ENCODE assay signal across 8 cellular contexts in the genomic region with DNA sequence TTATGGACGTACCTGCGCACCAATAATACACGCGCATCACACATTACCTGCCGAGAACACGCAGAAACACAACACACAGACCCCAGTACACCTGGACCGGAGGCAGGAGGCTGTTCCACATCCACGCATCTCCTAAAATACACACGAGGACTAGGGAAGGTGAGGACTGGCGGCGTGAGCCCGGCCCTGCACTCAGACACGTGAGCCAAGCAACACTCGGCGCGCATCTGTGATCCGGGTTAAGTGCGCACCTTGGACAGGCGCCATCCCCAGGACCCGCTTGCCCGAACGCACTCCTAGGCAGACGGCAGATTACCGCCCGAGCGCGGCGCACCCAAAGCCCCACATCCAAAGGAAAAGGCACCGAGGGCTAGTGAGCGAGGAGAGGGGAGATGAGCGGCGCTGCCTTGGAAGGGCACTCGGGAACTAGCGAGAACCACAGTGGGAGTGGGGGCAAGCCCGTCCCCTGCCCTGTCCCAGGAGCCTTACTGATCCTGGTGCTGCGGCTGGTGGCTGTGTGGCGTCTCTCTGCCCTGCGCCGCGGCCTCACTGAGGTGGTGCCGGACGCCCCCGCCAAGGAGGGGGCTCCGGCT. TPM values are rescaled to one million over a fixed set of nuclear protein-coding genes. Genes with fewer than 3 reads are reported as not detected.
A peak's percentile ranks its signal among the peaks of the same experiment; 100 is the strongest.
DNase-seq lines count a peak whose midpoint lies in the region; FAIRE-seq and TF ChIP-seq lines count a peak whose summit lies in the region.

No MANE protein-coding gene starts in this region.

- H3K4me2 ChIP-seq in astrocyte (ENCODE audit: low read length), result peak overlapping the region; percentile 92

- peaks cover 7% of the 10 kb centered on the region for H3K9me3 Mint-ChIP-seq in astrocyte (ENCODE audit: unreplicated experiment)

- no peaks in the 10 kb centered on the region for H3K36me3 Mint-ChIP-seq in astrocyte (ENCODE audit: low read depth, unreplicated experiment)

- TF ChIP-seq CTCF in HEK293 (tag by site-specific recombination; IDR thresholded peaks at IDR 0.05) (0 out of 2 replicates have a peak, but pooled peaks have one; percentile 8), astrocyte (IDR thresholded peaks at IDR 0.05; ENCODE audit: insufficient read depth, low read depth, low read length) (no peak), sigmoid colon (IDR thresholded peaks at IDR 0.05) (no peak)

- H3K36me3 ChIP-seq in HEK293 (ENCODE audit: control insufficient read depth in 2 of 2, insufficient read depth in 1 of 2, low read length in 2 of 2), result no peaks in the 10 kb centered on the region
- H3K36me3 ChIP-seq in astrocyte (ENCODE audit: insufficient read depth, low read length), result no peaks in the 10 kb centered on the region
- H3K36me3 ChIP-seq in iPS-18a (ENCODE audit: control insufficient read depth, low read depth, low read length), result no peaks in the 10 kb centered on the region
- H3K36me3 ChIP-seq in sigmoid colon, result no peaks in the 10 kb centered on the region

- H3K27me3 ChIP-seq in astrocyte (ENCODE audit: insufficient read depth, low read length) (peaks cover 41% of the 10 kb centered on the region), iPS-18a (ENCODE audit: control insufficient read depth, insufficient read depth, low read length) (peaks cover 60% of the 10 kb centered on the region), sigmoid colon (no peaks in the 10 kb centered on the region)

- CTCF ChIA-PET in HEK293 (lab: Yijun Ruan, JAX), result interaction anchor here (0.9 to 1.0 kb wide), 4 partner anchors 9 to 298 kb away, joined by 3 to 4 read pairs (median 3); partner anchors contain the start of gene SMARCC2

- H3K27ac ChIP-seq in HEK293 (ENCODE audit: extremely low read depth, low read depth, low read length) (peak overlapping the region; percentile 60; the same call in 1 of the 2 replicates), astrocyte (ENCODE audit: low read depth, low read length) (no peak overlapping the region), iPS-18a (ENCODE audit: low read length) (no peak overlapping the region), sigmoid colon (peak overlapping the region in 2 of 4 donors; percentile 21 to 46)

- H3K4me3 ChIP-seq in HEK293 (ENCODE audit: low read depth, low read length), result peak overlapping the region; percentile 56
- H3K4me3 ChIP-seq in astrocyte (ENCODE audit: insufficient read depth, low read depth, low read length), result peak overlapping the region; percentile 52
- peak overlapping the region; percentile 75 for H3K4me3 ChIP-seq in iPS-18a (ENCODE audit: low read length)
- peak overlapping the region; percentile 40 to 67 (median 63) for H3K4me3 ChIP-seq in sigmoid colon

- FAIRE-seq in astrocyte (lab: Jason Lieb, UNC) (no peak), urothelium cell line (lab: Jason Lieb, UNC) (no peak)

- no peak overlapping the region for H3K27ac Mint-ChIP-seq in astrocyte (ENCODE audit: unreplicated experiment)

- POLR2A ChIA-PET in HEK293 (lab: Yijun Ruan, JAX), result interaction anchor here (0.6 to 1.2 kb wide), 7 partner anchors 9 to 172 kb away, joined by 3 to 11 read pairs (median 4); partner anchors contain the start of genes CNPY2, RBMS2, SPRYD4 and STAT2

- no peaks in the 10 kb centered on the region for H3K4me1 ChIP-seq in HEK293 (ENCODE audit: control insufficient read depth, insufficient read depth, low read length)
- H3K4me1 ChIP-seq in astrocyte (ENCODE audit: insufficient read depth, low read length), result peaks cover 11% of the 10 kb centered on the region
- H3K4me1 ChIP-seq in iPS-18a (ENCODE audit: control insufficient read depth, low read depth, low read length), result no peaks in the 10 kb centered on the region
- peaks cover 0 to 18% (median 17%) of the 10 kb centered on the region in 4 donors for H3K4me1 ChIP-seq in sigmoid colon

- TF ChIP-seq POLR2A in sigmoid colon (IDR thresholded peaks at IDR 0.05), result no peak

- H4K20me1 ChIP-seq in astrocyte (ENCODE audit: insufficient read depth, low read length), result no peaks in the 10 kb centered on the region

- H3K4me1 Mint-ChIP-seq in astrocyte (ENCODE audit: low read depth, unreplicated experiment), result peaks cover 5% of the 10 kb centered on the region

- no peaks in the 10 kb centered on the region for H3K79me2 ChIP-seq in astrocyte (ENCODE audit: insufficient read depth, low read length)

- H3K27me3 Mint-ChIP-seq in astrocyte (ENCODE audit: low read depth, unreplicated experiment), result peaks cover 45% of the 10 kb centered on the region

- H3K9me3 ChIP-seq in HEK293 (ENCODE audit: control insufficient read depth, insufficient read depth, low read depth, low read length) (no peaks in the 10 kb centered on the region), astrocyte (ENCODE audit: insufficient read depth, low read depth, low read length) (no peaks in the 10 kb centered on the region), iPS-18a (ENCODE audit: control insufficient read depth, low read depth, low read length) (no peaks in the 10 kb centered on the region), sigmoid colon (no peaks in the 10 kb centered on the region)

- no peak for TF ChIP-seq EP300 in sigmoid colon (IDR thresholded peaks at IDR 0.05)

- intact Hi-C loops in sigmoid colon (cut with DNase I), result no loop called here

- H2AFZ ChIP-seq in astrocyte (ENCODE audit: low read depth, low read length), result peak overlapping the region; percentile 78

- H3K4me3 Mint-ChIP-seq in astrocyte (ENCODE audit: unreplicated experiment), result peak overlapping the region; percentile 82

- DNase-seq in GM03348 (ENCODE audit: low spot score), result peak; percentile 20
- DNase-seq in NCI-H345 (lab: John Stamatoyannopoulos, UW), result peak; percentile 58
- no peak for DNase-seq in astrocyte (ENCODE audit: low read depth)
- DNase-seq in sigmoid colon, result peak; percentile 80
- no peak for DNase-seq in T1000 (lab: John Stamatoyannopoulos, UW)
- DNase-seq in urothelium cell line (ENCODE audit: low spot score), result no peak

- H3K9ac ChIP-seq in astrocyte (ENCODE audit: low read length) (peak overlapping the region; percentile 43), iPS-18a (ENCODE audit: low read length) (peak overlapping the region; percentile 29)

- 2 to 7% methylated on average over 44 of the region's 44 CpGs for WGBS in sigmoid colon, 2 donors

TF ChIP-seq in HEK293, 187 proteins besides CTCF, POLR2A, EP300 and RAD21 (continues in another document):
- TF ChIP-seq ZNF26 (tag by site-specific recombination; IDR thresholded peaks at IDR 0.05), result no peak
- 0 out of 2 replicates have a peak, but pooled peaks have one; percentile 25 for TF ChIP-seq ZNF24 (tag by site-specific recombination; IDR thresholded peaks at IDR 0.05)
- TF ChIP-seq ZNF223 (tag by site-specific recombination; IDR thresholded peaks at IDR 0.05), result peak; percentile 86
- no peak for TF ChIP-seq ZNF169 (tag by site-specific recombination; IDR thresholded peaks at IDR 0.05)
- TF ChIP-seq, protein P1, sequence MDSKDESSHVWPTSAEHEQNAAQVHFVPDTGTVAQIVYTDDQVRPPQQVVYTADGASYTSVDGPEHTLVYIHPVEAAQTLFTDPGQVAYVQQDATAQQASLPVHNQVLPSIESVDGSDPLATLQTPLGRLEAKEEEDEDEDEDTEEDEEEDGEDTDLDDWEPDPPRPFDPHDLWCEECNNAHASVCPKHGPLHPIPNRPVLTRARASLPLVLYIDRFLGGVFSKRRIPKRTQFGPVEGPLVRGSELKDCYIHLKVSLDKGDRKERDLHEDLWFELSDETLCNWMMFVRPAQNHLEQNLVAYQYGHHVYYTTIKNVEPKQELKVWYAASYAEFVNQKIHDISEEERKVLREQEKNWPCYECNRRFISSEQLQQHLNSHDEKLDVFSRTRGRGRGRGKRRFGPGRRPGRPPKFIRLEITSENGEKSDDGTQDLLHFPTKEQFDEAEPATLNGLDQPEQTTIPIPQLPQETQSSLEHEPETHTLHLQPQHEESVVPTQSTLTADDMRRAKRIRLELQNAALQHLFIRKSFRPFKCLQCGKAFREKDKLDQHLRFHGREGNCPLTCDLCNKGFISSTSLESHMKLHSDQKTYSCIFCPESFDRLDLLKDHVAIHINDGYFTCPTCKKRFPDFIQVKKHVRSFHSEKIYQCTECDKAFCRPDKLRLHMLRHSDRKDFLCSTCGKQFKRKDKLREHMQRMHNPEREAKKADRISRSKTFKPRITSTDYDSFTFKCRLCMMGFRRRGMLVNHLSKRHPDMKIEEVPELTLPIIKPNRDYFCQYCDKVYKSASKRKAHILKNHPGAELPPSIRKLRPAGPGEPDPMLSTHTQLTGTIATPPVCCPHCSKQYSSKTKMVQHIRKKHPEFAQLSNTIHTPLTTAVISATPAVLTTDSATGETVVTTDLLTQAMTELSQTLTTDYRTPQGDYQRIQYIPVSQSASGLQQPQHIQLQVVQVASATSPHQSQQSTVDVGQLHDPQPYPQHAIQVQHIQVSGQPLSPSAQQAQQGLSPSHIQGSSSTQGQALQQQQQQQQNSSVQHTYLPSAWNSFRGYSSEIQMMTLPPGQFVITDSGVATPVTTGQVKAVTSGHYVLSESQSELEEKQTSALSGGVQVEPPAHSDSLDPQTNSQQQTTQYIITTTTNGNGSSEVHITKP (tag by site-specific recombination; IDR thresholded peaks at IDR 0.05), result no peak
- 0 out of 2 replicates have a peak, but pooled peaks have one; percentile 20 for TF ChIP-seq MYNN (tag by site-specific recombination; IDR thresholded peaks at IDR 0.05; ENCODE audit: borderline replicate concordance)
- peak; percentile 82 for TF ChIP-seq ZBTB20 (tag by site-specific recombination; IDR thresholded peaks at IDR 0.05)

RNA-seq across cellular contexts. Expression of gene GLS2, which starts 0.4 kb away (rescaled TPM):
- 0.94 and 1.1 TPM in 2 replicates for total RNA-seq in astrocyte
- 1 to 10 TPM in 2 of 4 donors, under 1 TPM in 2; 0.66 to 3.5 (median 2.0) TPM for total RNA-seq in sigmoid colon
- polyA plus RNA-seq in sigmoid colon, result 1 to 10 TPM in 1 of 3 donors, not detected in 2; 1.2 TPM

RNA-seq across cellular contexts. Expression of gene SPRYD4, which starts 19.2 kb away (rescaled TPM):
- total RNA-seq in astrocyte (1.6 and 2.0 TPM in 2 replicates), sigmoid colon (1 to 10 TPM; 1.7 to 3.1 (median 2.3) TPM)
- polyA plus RNA-seq in sigmoid colon, result 1 to 10 TPM; 3.0 to 4.6 (median 3.2) TPM

RNA-seq across cellular contexts. Expression of gene MIP, which starts 33.1 kb away (rescaled TPM):
- total RNA-seq in astrocyte (not detected in 2 replicates), sigmoid colon (not detected)
- polyA plus RNA-seq in sigmoid colon, result under 1 TPM in 1 of 3 donors, not detected in 2; 0.09 TPM

RNA-seq across cellular contexts. Expression of gene RBMS2, which starts 34.1 kb away (rescaled TPM):
- total RNA-seq in astrocyte (88.3 and 111 TPM in 2 replicates), sigmoid colon (10 to 100 TPM; 20.6 to 33.0 (median 23.1) TPM)
- polyA plus RNA-seq in sigmoid colon, result 10 to 100 TPM in 1 of 3 donors, 1 to 10 TPM in 2; 8.4 to 12.3 (median 9.8) TPM

RNA-seq across cellular contexts. Expression of gene TIMELESS, which starts 38.3 kb away (rescaled TPM):
- total RNA-seq in astrocyte (7.3 and 8.5 TPM in 2 replicates), sigmoid colon (1 to 10 TPM; 2.0 to 5.2 (median 3.5) TPM)
- polyA plus RNA-seq in sigmoid colon, result 10 to 100 TPM in 1 of 3 donors, 1 to 10 TPM in 2; 1.8 to 15.3 (median 3.2) TPM

Comparison
In these comparisons a context has a peak if more than half of its experiments do, and no peak if none do; other contexts are left out.
1. DNase-seq: peak in GM03348 (single experiment), NCI-H345 (single experiment) and sigmoid colon (single experiment); none in astrocyte (single experiment), T1000 (single experiment) and urothelium cell line (single experiment).
2. Peak in every context shown above with its lines, with median percentiles within 50 percentile points of each other: H3K4me3 ChIP-seq.